ENCODE assay signal across 8 cellular contexts in the genomic region with DNA sequence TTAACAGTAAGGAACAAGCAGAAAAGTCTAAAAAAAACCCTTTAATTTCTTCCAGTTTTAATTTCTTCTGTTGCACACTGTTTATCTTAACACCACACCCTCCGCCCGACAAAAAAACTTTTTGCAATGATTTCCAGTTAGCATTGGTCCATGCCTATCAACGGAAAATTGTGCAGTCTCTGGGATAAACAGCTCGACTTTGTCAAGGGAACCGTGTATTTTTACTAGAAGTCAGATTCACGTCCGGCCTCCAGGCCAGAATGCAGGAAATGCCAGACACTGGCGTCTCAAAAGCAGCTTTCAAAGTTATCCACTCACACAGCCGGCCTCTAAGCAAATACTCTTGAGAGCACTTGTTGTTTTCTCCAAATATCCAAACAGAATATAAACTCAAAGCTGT. TPM values are rescaled to one million over a fixed set of nuclear protein-coding genes. Genes with fewer than 3 reads are reported as not detected.
DNase-seq lines count a peak whose midpoint lies in the region; ATAC-seq, FAIRE-seq and TF ChIP-seq lines count a peak whose summit lies in the region.

No MANE protein-coding gene starts in this region.

- H3K4me3 ChIP-seq in mesodermal cell (ENCODE audit: extremely low read depth, insufficient read depth, low read length, poor library complexity, severe bottlenecking): no peak overlapping the region
- peak overlapping the region in 1 of 2 donors; percentile 0 for H3K4me3 ChIP-seq in vagina

- H3K27ac ChIP-seq in mesodermal cell (ENCODE audit: low read depth, low read length, severe bottlenecking) (peak overlapping the region; percentile 73), vagina (peak overlapping the region; percentile 43)

- ATAC-seq in Right ventricle myocardium inferior: peak; percentile 63
- no peak for ATAC-seq in HG02970 (IDR thresholded peaks at IDR 0.05; ENCODE audit: low FRiP score, unreplicated experiment)
- no peak for ATAC-seq in HG02642 (IDR thresholded peaks at IDR 0.05; ENCODE audit: poor library complexity, unreplicated experiment)

- H3K36me3 ChIP-seq in mesodermal cell (ENCODE audit: control insufficient read depth, insufficient read depth, low read length) (peaks cover 67% of the 10 kb centered on the region), vagina (peaks cover 0 to 34% of the 10 kb centered on the region in 2 donors)

- no peaks in the 10 kb centered on the region for H3K27me3 ChIP-seq in vagina

- no peak for FAIRE-seq in H54 (lab: Jason Lieb, UNC)

- H3K9me3 ChIP-seq in mesodermal cell (ENCODE audit: control insufficient read depth, low read length) (no peaks in the 10 kb centered on the region), vagina (no peaks in the 10 kb centered on the region)

- intact Hi-C loops in Right ventricle myocardium inferior (cut with DNase I) (no loop called here), cardiac septum (cut with DNase I) (no loop called here), vagina (cut with DNase I) (no loop called here)

- TF ChIP-seq POLR2A in vagina (IDR thresholded peaks at IDR 0.05): no peak
- TF ChIP-seq POLR2A in H54 (IDR thresholded peaks at IDR 0.05; ENCODE audit: low read depth, low read length): no peak

- TF ChIP-seq CTCF in vagina (IDR thresholded peaks at IDR 0.05): no peak

- H3K4me1 ChIP-seq in mesodermal cell (ENCODE audit: control insufficient read depth, insufficient read depth, low read length, poor library complexity, severe bottlenecking) (peaks cover 19% of the 10 kb centered on the region), vagina (peaks cover 12% of the 10 kb centered on the region)

- WGBS in mesodermal cell (ENCODE audit: insufficient coverage in 2 of 2), 2 experiments: 90 to 96% methylated on average over 8 to 9 of the region's 9 CpGs

- DNase-seq in Right ventricle myocardium inferior (ENCODE audit: missing footprints): no peak
- DNase-seq in cardiac septum (ENCODE audit: low spot score): no peak
- peak; percentile 89 to 94 for DNase-seq in dermis microvascular lymphatic vessel endothelial cell (ENCODE audit: low read depth in 2 of 2)
- DNase-seq in vagina (ENCODE audit: extremely low spot score in 2 of 2): no peak
- DNase-seq in H54 (ENCODE audit: insufficient read length, low spot score): no peak

RNA-seq across cellular contexts. Expression of a gene that starts 0.4 kb away (rescaled TPM):
- total RNA-seq in Right ventricle myocardium inferior (0.30 TPM), cardiac septum (0.48 TPM), dermis microvascular lymphatic vessel endothelial cell (under 0.01 TPM in 2 replicates), vagina (not detected)
- not detected for polyA plus RNA-seq in mesodermal cell (2013, experiment 1 of 2)
- not detected for polyA plus RNA-seq in mesodermal cell (2013, experiment 2 of 2)

RNA-seq across cellular contexts. Expression of a gene that starts 36.6 kb away (rescaled TPM):
- total RNA-seq in Right ventricle myocardium inferior (102 TPM), cardiac septum (364 TPM), dermis microvascular lymphatic vessel endothelial cell (298 and 390 TPM in 2 replicates), vagina (138 TPM)
- 482 TPM for polyA plus RNA-seq in mesodermal cell (2013, experiment 1 of 2)
- polyA plus RNA-seq in mesodermal cell (2013, experiment 2 of 2): 441 TPM

RNA-seq across cellular contexts. Expression of a gene that starts 50.9 kb away (rescaled TPM):
- not detected for total RNA-seq in Right ventricle myocardium inferior
- not detected for total RNA-seq in cardiac septum
- not detected in 2 replicates for total RNA-seq in dermis microvascular lymphatic vessel endothelial cell
- polyA plus RNA-seq in mesodermal cell (2013, experiment 1 of 2): not detected
- not detected for polyA plus RNA-seq in mesodermal cell (2013, experiment 2 of 2)
- not detected for total RNA-seq in vagina

Comparison
In these comparisons a context has a peak if more than half of its experiments do, and no peak if none do; other contexts are left out.
1. DNase-seq: peak in dermis microvascular lymphatic vessel endothelial cell (2 of 2); none in Right ventricle myocardium inferior (single experiment), cardiac septum (single experiment), vagina (0 of 2) and H54 (single experiment).